In genomic region chr3:139238281-139239030, GRCh38 we compare ENCODE assay signal across 22 cellular contexts.
DNase-seq lines count a peak whose midpoint lies in the region; ATAC-seq, FAIRE-seq and TF ChIP-seq lines count a peak whose summit lies in the region.
"Had no signal": no experiment of that assay in that cellular context is flagged by ENCODE, and none has a peak within 500 bp of the region (broad histone marks: within the 10 kb centered on the region; RNA-seq: fewer than 3 reads in every experiment).

No MANE protein-coding gene starts in this region.

- H3K4me3 Mint-ChIP-seq in GM23338 (no peak overlapping the region), astrocyte (ENCODE audit: unreplicated experiment) (no peak overlapping the region), nephron progenitor cell (no peak overlapping the region), progenitor cell of endocrine pancreas (ENCODE audit: low read depth) (no peak overlapping the region)
- H3K4me3 Mint-ChIP-seq: CD14-positive monocyte had no signal

- no peaks in the 10 kb centered on the region for H3K9me2 ChIP-seq in GM23338 (ENCODE audit: insufficient read depth)
- H3K9me2 ChIP-seq: SK-N-SH had no signal

- H3K36me3 ChIP-seq in GM23338 (ENCODE audit: insufficient read depth) (no peaks in the 10 kb centered on the region), astrocyte (ENCODE audit: insufficient read depth, low read length) (no peaks in the 10 kb centered on the region)

- H2AFZ ChIP-seq in GM23338 (peak overlapping the region; percentile 65; the same call in 1 of the 2 replicates), astrocyte (ENCODE audit: low read depth, low read length) (no peak overlapping the region)

- H3K4me3 ChIP-seq in GM23338 (no peak overlapping the region), astrocyte (ENCODE audit: insufficient read depth, low read depth, low read length) (no peak overlapping the region)

- peaks cover 4% of the 10 kb centered on the region; the same call in 1 of the 3 replicates for H3K4me1 Mint-ChIP-seq in GM23338
- H3K4me1 Mint-ChIP-seq in astrocyte (ENCODE audit: low read depth, unreplicated experiment) = no peaks in the 10 kb centered on the region
- peaks cover 8% of the 10 kb centered on the region for H3K4me1 Mint-ChIP-seq in nephron progenitor cell
- peaks cover 24% of the 10 kb centered on the region for H3K4me1 Mint-ChIP-seq in progenitor cell of endocrine pancreas (ENCODE audit: low read depth)

- no peaks in the 10 kb centered on the region for H3K79me2 ChIP-seq in GM23338 (replicated peaks; ENCODE audit: insufficient read depth)
- no peaks in the 10 kb centered on the region for H3K79me2 ChIP-seq in astrocyte (ENCODE audit: insufficient read depth, low read length)

- H3K27me3 Mint-ChIP-seq in GM23338 (ENCODE audit: insufficient read depth, low read depth, poor library complexity) (peaks cover 9% of the 10 kb centered on the region), astrocyte (ENCODE audit: low read depth, unreplicated experiment) (peaks cover 22% of the 10 kb centered on the region), nephron progenitor cell (ENCODE audit: low read depth, poor library complexity) (peaks cover 69% of the 10 kb centered on the region), progenitor cell of endocrine pancreas (peaks cover 49% of the 10 kb centered on the region)

- FAIRE-seq in astrocyte (lab: Jason Lieb, UNC) = no peak
- FAIRE-seq: A204.1, GM12892, H54 had no signal

- no peaks in the 10 kb centered on the region for H3K9me3 ChIP-seq in astrocyte (ENCODE audit: insufficient read depth, low read depth, low read length)
- H3K9me3 ChIP-seq: SK-N-SH had no signal

- H3K9me3 Mint-ChIP-seq in GM23338 = no peaks in the 10 kb centered on the region
- no peaks in the 10 kb centered on the region for H3K9me3 Mint-ChIP-seq in astrocyte (ENCODE audit: unreplicated experiment)
- no peaks in the 10 kb centered on the region for H3K9me3 Mint-ChIP-seq in nephron progenitor cell
- H3K9me3 Mint-ChIP-seq in progenitor cell of endocrine pancreas (ENCODE audit: low read depth) = no peaks in the 10 kb centered on the region

- H3K4me1 ChIP-seq in GM23338 (ENCODE audit: insufficient read depth) (no peaks in the 10 kb centered on the region), astrocyte (ENCODE audit: insufficient read depth, low read length) (no peaks in the 10 kb centered on the region)

- DNase-seq in AG08395 (ENCODE audit: low spot score) (peak; percentile 70), GM23338 (ENCODE audit: low spot score) (peak; percentile 11), astrocyte (ENCODE audit: low read depth) (no peak), nephron progenitor cell (no peak), HUDEP-2 (lab: John Stamatoyannopoulos, UW; ENCODE audit: unreplicated experiment in 76 of 76) (no peak), KBM-7 (no peak), progenitor cell of endocrine pancreas (ENCODE audit: low spot score, unreplicated experiment) (no peak)
- no peak for DNase-seq in activated CD4-positive, alpha-beta T cell treated with anti-CD3 and anti-CD28 coated beads, Interleukin-2, amount 50 U/mL, for 4 hours
- DNase-seq: AML-193, DMS 273 treated with DMSO at 0.1 percent for 48 hours, GDM1, KG1, NCI-H1436 treated with DMSO at 0.1 percent for 48 hours, NCI-H2081, NCI-H774, SHP77, SK-N-SH had no signal

- no peak overlapping the region for H3K27ac Mint-ChIP-seq in GM23338
- H3K27ac Mint-ChIP-seq in astrocyte (ENCODE audit: unreplicated experiment) = peak overlapping the region; percentile 19
- peak overlapping the region; percentile 8 for H3K27ac Mint-ChIP-seq in nephron progenitor cell
- no peak overlapping the region for H3K27ac Mint-ChIP-seq in progenitor cell of endocrine pancreas
- H3K27ac Mint-ChIP-seq: CD14-positive monocyte had no signal

- H3K4me2 ChIP-seq in GM23338 (no peak overlapping the region), astrocyte (ENCODE audit: low read length) (no peak overlapping the region)
- H3K4me2 ChIP-seq: SK-N-SH had no signal

- H3K27ac ChIP-seq in GM23338 (ENCODE audit: low read depth) = no peak overlapping the region
- H3K27ac ChIP-seq in astrocyte (ENCODE audit: low read depth, low read length) = no peak overlapping the region
- H3K27ac ChIP-seq: HL-60 had no signal

- H3K27me3 ChIP-seq in GM23338 (ENCODE audit: insufficient read depth) (no peaks in the 10 kb centered on the region), astrocyte (ENCODE audit: insufficient read depth, low read length) (peaks cover 4% of the 10 kb centered on the region)

- no peak overlapping the region for H3K9ac ChIP-seq in astrocyte (ENCODE audit: low read length)
- H3K9ac ChIP-seq: SK-N-SH had no signal

- no peak for TF ChIP-seq CTCF in GM23338 (conservative IDR thresholded peaks at IDR 0.05; ENCODE audit: low read depth in 2 of 2)
- TF ChIP-seq CTCF in astrocyte (IDR thresholded peaks at IDR 0.05; ENCODE audit: insufficient read depth, low read depth, low read length) = no peak
- no peak for TF ChIP-seq CTCF in nephron progenitor cell (IDR thresholded peaks at IDR 0.05)
- no peak for TF ChIP-seq CTCF in progenitor cell of endocrine pancreas (IDR thresholded peaks at IDR 0.05; ENCODE audit: unreplicated experiment)

- in situ Hi-C loops in KBM-7 (cut with MboI; ENCODE audit: low pct_unique_long_range_greater_than_20kb, low sequenced_read_pairs) = no loop called here

- H3K36me3 Mint-ChIP-seq in GM23338 (ENCODE audit: low read depth) = no peaks in the 10 kb centered on the region
- no peaks in the 10 kb centered on the region for H3K36me3 Mint-ChIP-seq in astrocyte (ENCODE audit: low read depth, unreplicated experiment)
- no peaks in the 10 kb centered on the region for H3K36me3 Mint-ChIP-seq in nephron progenitor cell (ENCODE audit: low read depth)
- no peaks in the 10 kb centered on the region for H3K36me3 Mint-ChIP-seq in progenitor cell of endocrine pancreas (ENCODE audit: insufficient read depth)
- H3K36me3 Mint-ChIP-seq: CD14-positive monocyte had no signal

- H4K20me1 ChIP-seq in GM23338 (replicated peaks; ENCODE audit: insufficient read depth) (no peaks in the 10 kb centered on the region), astrocyte (ENCODE audit: insufficient read depth, low read length) (no peaks in the 10 kb centered on the region)

- H3F3A ChIP-seq in GM23338 (replicated peaks; ENCODE audit: low read depth) = no peaks in the 10 kb centered on the region

- peak; percentile 74 for ATAC-seq in GM23338

TF ChIP-seq in GM23338, 12 proteins besides CTCF, POLR2A, EP300 and RAD21:
- TF ChIP-seq ZNF114 (CRISPR knock-in tag; IDR thresholded peaks at IDR 0.05) = no peak

Comparison
In these comparisons a context has a peak if more than half of its experiments do, and no peak if none do; other contexts are left out.
1. DNase-seq: peak in AG08395 (single experiment) and GM23338 (single experiment); none in astrocyte (single experiment), nephron progenitor cell (single experiment), HUDEP-2 (0 of 76), activated CD4-positive, alpha-beta T cell treated with anti-CD3 and anti-CD28 coated beads, Interleukin-2, amount 50 U/mL, for 4 hours (0 of 2), KBM-7 (single experiment) and progenitor cell of endocrine pancreas (single experiment).
2. H3K27ac Mint-ChIP-seq: peak in astrocyte (single experiment) and nephron progenitor cell (single experiment); none in GM23338 (single experiment) and progenitor cell of endocrine pancreas (single experiment).